18 cellular contexts compared by ENCODE assay signal in genomic region chr13:41327994-41328778, GRCh38. TPM values are rescaled to one million over a fixed set of nuclear protein-coding genes. Genes with fewer than 3 reads are reported as not detected.
DNase-seq lines count a peak whose midpoint lies in the region; ATAC-seq, FAIRE-seq and TF ChIP-seq lines count a peak whose summit lies in the region.
"Had no signal": no experiment of that assay in that cellular context is flagged by ENCODE, and none has a peak within 500 bp of the region (broad histone marks: within the 10 kb centered on the region; RNA-seq: fewer than 3 reads in every experiment).

No MANE protein-coding gene starts in this region.

- CTCF ChIA-PET in T-cell (lab: Charles Lee): interaction anchor here in 1 of 2 donors (0.6 kb wide), 1 partner anchor 9 kb away, joined by 5 read pairs; no protein-coding TSS in a partner anchor
- CTCF ChIA-PET in endothelial cell of umbilical vein (lab: Charles Lee): interaction anchor here (0.8 to 1.0 kb wide), 2 partner anchors 9 to 325 kb away, joined by 3 to 5 read pairs; no protein-coding TSS in a partner anchor
- CTCF ChIA-PET in Calu3 (lab: Charles Lee): no interaction called here

- peak overlapping the region; percentile 55 for H3K4me2 ChIP-seq in endothelial cell of umbilical vein (ENCODE audit: insufficient read depth, low read length)

- ATAC-seq in activated T-cell treated with anti-CD3 and anti-CD28 coated beads, Interleukin-2, amount 50 U/mL, for 72 hours (replicated peaks in 1 of 2): no peak
- peak in 1 of 4 experiments; percentile 16 for ATAC-seq in T-cell (replicated peaks in 1 of 4)
- ATAC-seq in HG03135 (IDR thresholded peaks at IDR 0.05; ENCODE audit: unreplicated experiment): no peak
- ATAC-seq: stimulated activated naive B cell treated with anti-CD40 and anti-IgM and Interleukin-4, amounts not matched to agents 10 μg/mL and 1 μg/mL and 100 μg/mL, for 72 hours; upper lobe of right lung had no signal

- no TSS peak for BruUV-seq in endothelial cell of umbilical vein (replicated peaks; lab: Mats Ljungman, UMichigan)
- BruUV-seq in Calu3 (replicated peaks; lab: Mats Ljungman, UMichigan): no TSS peak

- no peak overlapping the region for H3K4me3 ChIP-seq in endothelial cell of umbilical vein (replicated peaks in 1 of 3; ENCODE audit: insufficient read depth in 1 of 3, low read depth in 1 of 3, low read length in 3 of 3)
- H3K4me3 ChIP-seq: colonic mucosa, spleen, upper lobe of right lung had no signal

- dilution Hi-C loops in endothelial cell of umbilical vein (cut with MboI; ENCODE audit: extremely low pct_ligation_motif_present, low sequenced_read_pairs): no loop called here

- H3K9me3 ChIP-seq in endothelial cell of umbilical vein (replicated peaks; ENCODE audit: control insufficient read depth, insufficient read depth, low read length): no peaks in the 10 kb centered on the region
- H3K9me3 ChIP-seq: colonic mucosa, spleen, upper lobe of right lung had no signal

- no peaks in the 10 kb centered on the region for H3K9me3 Mint-ChIP-seq in activated T-cell treated with anti-CD3 and anti-CD28 coated beads, Interleukin-2, amount 50 U/mL, for 72 hours
- no peaks in the 10 kb centered on the region for H3K9me3 Mint-ChIP-seq in T-cell
- H3K9me3 Mint-ChIP-seq in Calu3 (ENCODE audit: low read depth, unreplicated experiment): no peaks in the 10 kb centered on the region
- H3K9me3 Mint-ChIP-seq: stimulated activated naive B cell treated with anti-CD40 and anti-IgM and Interleukin-4, amounts not matched to agents 10 μg/mL and 1 μg/mL and 100 μg/mL, for 72 hours had no signal

- POLR2A ChIA-PET in T-cell (lab: Charles Lee): interaction anchor here (0.5 to 0.6 kb wide), 2 partner anchors 10 to 59 kb away, joined by 4 to 5 read pairs; no protein-coding TSS in a partner anchor
- POLR2A ChIA-PET in endothelial cell of umbilical vein (lab: Charles Lee): no interaction called here

- H3K4me1 Mint-ChIP-seq in activated T-cell treated with anti-CD3 and anti-CD28 coated beads, Interleukin-2, amount 50 U/mL, for 72 hours (ENCODE audit: low read depth): peaks cover 23% of the 10 kb centered on the region
- H3K4me1 Mint-ChIP-seq in T-cell (peaks cover 47 to 50% (median 49%) of the 10 kb centered on the region in 3 donors), Calu3 (ENCODE audit: low read depth, unreplicated experiment) (peaks cover 8% of the 10 kb centered on the region)

- H4K20me1 ChIP-seq in endothelial cell of umbilical vein (replicated peaks; ENCODE audit: control insufficient read depth, extremely low read depth, insufficient read depth, low read length): no peaks in the 10 kb centered on the region

- no peaks in the 10 kb centered on the region for H3K27me3 ChIP-seq in endothelial cell of umbilical vein (ENCODE audit: control insufficient read depth in 2 of 2, insufficient read depth in 2 of 2, low read length in 2 of 2)
- H3K27me3 ChIP-seq: colonic mucosa, spleen, upper lobe of right lung had no signal

- H3K36me3 Mint-ChIP-seq in activated T-cell treated with anti-CD3 and anti-CD28 coated beads, Interleukin-2, amount 50 U/mL, for 72 hours (ENCODE audit: insufficient read depth in 2 of 2): peaks cover 7 to 27% of the 10 kb centered on the region in 2 donors
- H3K36me3 Mint-ChIP-seq in T-cell (peaks cover 54% of the 10 kb centered on the region), Calu3 (ENCODE audit: insufficient read depth, unreplicated experiment) (peaks cover 18% of the 10 kb centered on the region)

- H3K9me1 ChIP-seq in endothelial cell of umbilical vein (replicated peaks; ENCODE audit: control insufficient read depth, extremely low read depth, insufficient read depth, low read length): no peaks in the 10 kb centered on the region

- no peak overlapping the region for H3K9ac ChIP-seq in endothelial cell of umbilical vein (replicated peaks; ENCODE audit: extremely low read depth, insufficient read depth, low read length)
- H3K9ac ChIP-seq: parathyroid adenoma had no signal

- no peaks in the 10 kb centered on the region for H3K27me3 Mint-ChIP-seq in activated T-cell treated with anti-CD3 and anti-CD28 coated beads, Interleukin-2, amount 50 U/mL, for 72 hours (ENCODE audit: low read depth)
- H3K27me3 Mint-ChIP-seq in T-cell (no peaks in the 10 kb centered on the region), Calu3 (ENCODE audit: unreplicated experiment) (no peaks in the 10 kb centered on the region)
- H3K27me3 Mint-ChIP-seq: stimulated activated naive B cell treated with anti-CD40 and anti-IgM and Interleukin-4, amounts not matched to agents 10 μg/mL and 1 μg/mL and 100 μg/mL, for 72 hours had no signal

- no peak for TF ChIP-seq CTCF in endothelial cell of umbilical vein (IDR thresholded peaks at IDR 0.05; ENCODE audit: extremely low read depth in 1 of 2, insufficient read depth in 1 of 2, low read depth in 1 of 2, low read length in 2 of 2)
- no peak for TF ChIP-seq CTCF in Calu3 (IDR thresholded peaks at IDR 0.05; ENCODE audit: unreplicated experiment)

- no peak for TF ChIP-seq POLR2A in endothelial cell of umbilical vein (IDR thresholded peaks at IDR 0.05; ENCODE audit: low read depth, low read length)

- H3K4me3 Mint-ChIP-seq in activated T-cell treated with anti-CD3 and anti-CD28 coated beads, Interleukin-2, amount 50 U/mL, for 72 hours: peak overlapping the region in 1 of 2 donors; percentile 61
- peak overlapping the region in 1 of 3 donors; percentile 22 for H3K4me3 Mint-ChIP-seq in T-cell
- no peak overlapping the region for H3K4me3 Mint-ChIP-seq in Calu3 (ENCODE audit: low read depth, unreplicated experiment)
- H3K4me3 Mint-ChIP-seq: stimulated activated naive B cell treated with anti-CD40 and anti-IgM and Interleukin-4, amounts not matched to agents 10 μg/mL and 1 μg/mL and 100 μg/mL, for 72 hours had no signal

- peaks cover 0 to 7% of the 10 kb centered on the region in 2 experiments for H3K36me3 ChIP-seq in endothelial cell of umbilical vein (ENCODE audit: control insufficient read depth in 2 of 2, extremely low read depth in 1 of 2, insufficient read depth in 2 of 2, low read length in 2 of 2)
- H3K36me3 ChIP-seq: colonic mucosa had no signal

- H3K79me2 ChIP-seq in endothelial cell of umbilical vein (ENCODE audit: control insufficient read depth, insufficient read depth, low read length): peaks cover 19% of the 10 kb centered on the region
- H3K79me2 ChIP-seq: parathyroid adenoma had no signal

- no peak for DNase-seq in activated T-cell treated with anti-CD3 and anti-CD28 coated beads, Interleukin-2, amount 50 U/mL, for 72 hours
- DNase-seq in activated T-cell treated with anti-CD3 and anti-CD28 coated beads for 4 hours: no peak
- DNase-seq in T-cell: no peak
- DNase-seq in endothelial cell of umbilical vein (ENCODE audit: low read depth, low spot score): peak; percentile 39
- DNase-seq in renal cortical epithelial cell (ENCODE audit: low read depth): peak; percentile 36
- no peak for DNase-seq in Calu3
- no peak for DNase-seq in NCI-H226
- DNase-seq: colonic mucosa; EL; NCI-H774; spleen; stimulated activated naive B cell treated with anti-CD40 and anti-IgM and Interleukin-4, amounts not matched to agents 10 μg/mL and 1 μg/mL and 100 μg/mL, for 72 hours; upper lobe of right lung had no signal

- intact Hi-C loops in endothelial cell of umbilical vein (cut with micrococcal nuclease) (no loop called here), Calu3 (cut with micrococcal nuclease; ENCODE audit: unreplicated experiment) (no loop called here)

- peak overlapping the region; percentile 91 for H3K27ac Mint-ChIP-seq in activated T-cell treated with anti-CD3 and anti-CD28 coated beads, Interleukin-2, amount 50 U/mL, for 72 hours
- H3K27ac Mint-ChIP-seq in T-cell: peak overlapping the region; percentile 2 to 80
- H3K27ac Mint-ChIP-seq in Calu3 (ENCODE audit: unreplicated experiment): no peak overlapping the region
- H3K27ac Mint-ChIP-seq: stimulated activated naive B cell treated with anti-CD40 and anti-IgM and Interleukin-4, amounts not matched to agents 10 μg/mL and 1 μg/mL and 100 μg/mL, for 72 hours had no signal

- no peak overlapping the region for H3K27ac ChIP-seq in endothelial cell of umbilical vein (ENCODE audit: insufficient read depth, low read depth, low read length)
- H3K27ac ChIP-seq: colonic mucosa, parathyroid adenoma, upper lobe of right lung had no signal

- peaks cover 10% of the 10 kb centered on the region for H3K4me1 ChIP-seq in endothelial cell of umbilical vein (ENCODE audit: control insufficient read depth, extremely low read depth, insufficient read depth, low read length)
- H3K4me1 ChIP-seq: colonic mucosa, parathyroid adenoma, upper lobe of right lung had no signal

- H2AFZ ChIP-seq in endothelial cell of umbilical vein (ENCODE audit: low read depth, low read length): no peak overlapping the region
- H2AFZ ChIP-seq: parathyroid adenoma had no signal

- FAIRE-seq in endothelial cell of umbilical vein (lab: Jason Lieb, UNC): no peak
- FAIRE-seq: H1, keratinocyte, RCC 7860 had no signal

TF ChIP-seq in endothelial cell of umbilical vein, 7 proteins besides CTCF, POLR2A, EP300 and RAD21 (continues in another document):
- no peak for TF ChIP-seq GATA2 (IDR thresholded peaks at IDR 0.05; ENCODE audit: insufficient read depth, insufficient read length, low read depth, low read length)
- TF ChIP-seq EZH2 (IDR thresholded peaks at IDR 0.05; ENCODE audit: borderline replicate concordance, low read depth, low read length, severe bottlenecking): no peak
- no peak for TF ChIP-seq MAX (IDR thresholded peaks at IDR 0.05; ENCODE audit: insufficient read depth, insufficient read length)
- no peak for TF ChIP-seq FOS (IDR thresholded peaks at IDR 0.05; ENCODE audit: borderline replicate concordance, insufficient read depth, low read length)
- TF ChIP-seq MYC (IDR thresholded peaks at IDR 0.05; ENCODE audit: low read depth, low read length): no peak
- TF ChIP-seq JUN (IDR thresholded peaks at IDR 0.05; ENCODE audit: borderline replicate concordance, insufficient read depth, insufficient read length, low read depth): no peak

RNA-seq across cellular contexts. Expression of gene NAA16, which starts 17.1 kb away (rescaled TPM):
- 10 to 100 TPM; 16.5 to 27.3 TPM for total RNA-seq in activated T-cell treated with anti-CD3 and anti-CD28 coated beads, Interleukin-2, amount 50 U/mL, for 72 hours
- 10 to 100 TPM; 45.7 to 93.7 (median 49.6) TPM for total RNA-seq in T-cell
- total RNA-seq in endothelial cell of umbilical vein: 24.1 and 26.1 TPM in 2 replicates
- polyA plus RNA-seq in endothelial cell of umbilical vein: 5.7 and 8.6 TPM in 2 replicates
- 5.0 and 6.3 TPM in 2 replicates for polyA plus RNA-seq in endothelial cell of umbilical vein (2011; cell fraction: cytosol; rRNA removed)
- polyA plus RNA-seq in endothelial cell of umbilical vein (2011; cell fraction: nucleus; rRNA removed): 47.8 and 69.0 TPM in 2 replicates
- 13.2 and 17.7 TPM in 2 replicates for polyA plus RNA-seq in endothelial cell of umbilical vein (2012)
- 11.5 and 12.8 TPM in 2 replicates for polyA minus RNA-seq in endothelial cell of umbilical vein
- polyA minus RNA-seq in endothelial cell of umbilical vein (2011; cell fraction: cytosol; rRNA and poly(A)+ RNA removed): 8.8 TPM
- polyA minus RNA-seq in endothelial cell of umbilical vein (2011; cell fraction: nucleus; rRNA and poly(A)+ RNA removed): 38.2 and 45.8 TPM in 2 replicates
- 5.2 and 21.6 TPM in 2 replicates for total RNA-seq in renal cortical epithelial cell
- 23.7 and 27.0 TPM in 2 replicates for total RNA-seq in Calu3 (2022)

Comparison
In these comparisons a context has a peak if more than half of its experiments do, and no peak if none do; other contexts are left out.
1. DNase-seq: peak in endothelial cell of umbilical vein (single experiment) and renal cortical epithelial cell (single experiment); none in activated T-cell treated with anti-CD3 and anti-CD28 coated beads, Interleukin-2, amount 50 U/mL, for 72 hours (0 of 2), activated T-cell treated with anti-CD3 and anti-CD28 coated beads for 4 hours (single experiment), T-cell (0 of 34), Calu3 (single experiment) and NCI-H226 (single experiment).